20 cellular contexts compared by ENCODE assay signal in genomic region chr10:28714401-28715053, GRCh38.
"Had no signal": no experiment of that assay in that cellular context is flagged by ENCODE, and none has a peak within 500 bp of the region (broad histone marks: within the 10 kb centered on the region; RNA-seq: fewer than 3 reads in every experiment).

No MANE protein-coding gene starts in this region.

- H3K27me3 ChIP-seq: ovary, thyroid gland had no signal

- H3K27ac ChIP-seq: esophagus squamous epithelium, left lung, thyroid gland had no signal

- H3K9me3 ChIP-seq: esophagus squamous epithelium, left lung, mucosa of descending colon, ovary, thyroid gland had no signal

- H3K4me1 ChIP-seq: esophagus squamous epithelium, left lung, thyroid gland had no signal

- H3K4me3 ChIP-seq: esophagus squamous epithelium, left lung, mucosa of descending colon, ovary, thyroid gland had no signal

- FAIRE-seq: bronchial epithelial cell, keratinocyte had no signal

- H3K36me3 ChIP-seq: esophagus squamous epithelium, left lung, ovary, thyroid gland had no signal

- DNase-seq: activated CD4-positive, alpha-beta T cell treated with anti-CD3 and anti-CD28 coated beads, Interleukin-2, amount 50 U/mL, for 1 hour; activated CD8-positive, alpha-beta memory T cell treated with anti-CD3 and anti-CD28 coated beads, Interleukin-2, amount 50 U/mL, for 4 hours; activated effector memory CD4-positive, alpha-beta T cell treated with Interleukin-2 at 50 U/mL for 16 hours; activated naive CD4-positive, alpha-beta T cell treated with anti-CD3 and anti-CD28 coated beads, Interleukin-2, amount 10 ng/mL, durations not matched to agents 7 days and 5 days; activated naive CD8-positive, alpha-beta T cell treated with anti-CD3 and anti-CD28 coated beads, Interleukin-2, amount 50 U/mL, for 24 hours; activated T-cell treated with anti-CD3 and anti-CD28 coated beads, Interleukin-2, amount 50 U/mL, for 4 hours; aorta; effector memory CD8-positive, alpha-beta T cell; esophagus squamous epithelium; foreskin fibroblast; hippocampal formation; left lung; mucosa of descending colon; naive B cell; ovary; stimulated activated CD8-positive, alpha-beta memory T cell treated with anti-CD3 and anti-CD28 coated beads, Interleukin-4, amount 100 ng/mL, for 48 hours; stimulated activated naive CD4-positive, alpha-beta T cell; thyroid gland had no signal
